19 cellular contexts compared by ENCODE assay signal in the genomic region with DNA sequence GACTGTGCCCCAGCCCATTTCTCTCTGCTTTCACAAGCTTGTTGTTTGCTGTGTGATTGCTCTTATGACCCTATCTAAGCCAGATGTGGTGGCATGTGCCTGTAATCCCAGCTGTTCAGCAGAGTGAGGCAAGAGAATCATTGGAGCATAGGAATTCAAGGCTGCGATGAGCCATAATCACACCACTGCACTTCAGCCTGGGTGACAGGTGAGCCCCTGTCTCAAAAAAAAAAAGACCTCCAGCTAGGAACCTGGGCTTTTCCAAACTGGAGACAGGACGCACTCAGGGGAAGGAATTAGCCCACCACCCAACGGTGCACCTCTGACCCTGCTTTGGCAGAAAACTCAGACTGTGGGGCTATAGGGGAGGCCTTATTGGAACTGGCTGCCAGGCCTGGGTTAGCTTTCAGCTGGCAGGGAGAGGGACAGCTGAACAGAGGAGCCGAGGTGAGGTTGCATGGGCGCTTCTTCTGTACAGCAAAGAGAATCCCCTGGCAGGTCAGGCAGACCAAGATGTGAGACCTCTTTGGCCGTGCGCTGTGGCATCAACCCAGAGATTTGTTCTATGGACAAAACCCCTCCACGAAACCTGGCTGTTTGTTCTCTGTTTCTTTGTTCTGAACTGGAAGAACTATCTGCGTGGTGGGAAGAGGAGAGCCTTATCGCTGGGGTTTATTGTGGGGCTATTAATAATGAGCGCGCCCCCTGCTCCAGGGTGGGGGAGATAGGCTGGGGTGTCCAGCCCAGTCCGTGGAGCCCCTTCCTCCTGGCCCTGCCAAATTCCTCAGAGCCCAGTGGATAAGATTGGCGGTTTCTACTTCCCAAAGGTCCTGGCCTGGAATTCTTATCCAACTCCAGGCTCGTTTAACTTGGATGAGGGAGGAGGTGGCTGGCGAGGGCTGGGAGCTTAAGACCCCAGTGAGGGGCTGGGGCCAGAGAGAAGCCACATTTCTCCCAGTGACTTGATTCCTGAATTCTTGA. TPM values are rescaled to one million over a fixed set of nuclear protein-coding genes. Genes with fewer than 3 reads are reported as not detected.
DNase-seq lines count a peak whose midpoint lies in the region; ATAC-seq and TF ChIP-seq lines count a peak whose summit lies in the region.
"Had no signal": no experiment of that assay in that cellular context is flagged by ENCODE, and none has a peak within 500 bp of the region (broad histone marks: within the 10 kb centered on the region; RNA-seq: fewer than 3 reads in every experiment).

No MANE protein-coding gene starts in this region.

- H3K9me3 ChIP-seq in SJSA1 (replicated peaks), result no peaks in the 10 kb centered on the region
- H3K9me3 ChIP-seq in trophoblast cell (ENCODE audit: insufficient read depth, low read depth, low read length), result peaks cover 2% of the 10 kb centered on the region
- H3K9me3 ChIP-seq: esophagus muscularis mucosa, transverse colon had no signal

- H3K36me3 ChIP-seq in SJSA1, result no peaks in the 10 kb centered on the region
- no peaks in the 10 kb centered on the region for H3K36me3 ChIP-seq in trophoblast cell (ENCODE audit: control insufficient read depth in 1 of 2, insufficient read depth in 2 of 2, low read length in 2 of 2)
- H3K36me3 ChIP-seq: esophagus muscularis mucosa, transverse colon had no signal

- peak overlapping the region; percentile 81 for H3K18ac ChIP-seq in trophoblast cell (ENCODE audit: low read length)

- peak overlapping the region; percentile 2 for H3K4ac ChIP-seq in trophoblast cell (ENCODE audit: low read depth, low read length)

- peaks cover 98% of the 10 kb centered on the region for H3K4me1 ChIP-seq in SJSA1 (replicated peaks)
- H3K4me1 ChIP-seq in trophoblast cell (ENCODE audit: control insufficient read depth in 1 of 2, insufficient read depth in 2 of 2, low read length in 2 of 2), result peaks cover 41 to 45% of the 10 kb centered on the region in 2 experiments
- H3K4me1 ChIP-seq: parathyroid adenoma had no signal

- no peaks in the 10 kb centered on the region for H3K36me3 Mint-ChIP-seq in nephron progenitor cell (ENCODE audit: low read depth)
- H3K36me3 Mint-ChIP-seq: activated naive CD8-positive, alpha-beta T cell had no signal

- peaks cover 58% of the 10 kb centered on the region for H3K79me1 ChIP-seq in trophoblast cell (ENCODE audit: low read length)

- H4K91ac ChIP-seq in trophoblast cell (ENCODE audit: low read depth, low read length), result peak overlapping the region; percentile 97

- H3K4me3 ChIP-seq in AG10803 (ENCODE audit: low read length) (no peak overlapping the region), SJSA1 (no peak overlapping the region), foreskin fibroblast (ENCODE audit: low read depth in 1 of 2, low read length in 2 of 2) (no peak overlapping the region), trophoblast cell (ENCODE audit: low read depth, low read length) (no peak overlapping the region)
- H3K4me3 ChIP-seq: esophagus muscularis mucosa, transverse colon had no signal

- peak overlapping the region; percentile 71 for H3K14ac ChIP-seq in trophoblast cell (ENCODE audit: low read length)

- H3K27ac ChIP-seq in SJSA1 (peak overlapping the region; percentile 85), trophoblast cell (ENCODE audit: low read depth, low read length) (peak overlapping the region; percentile 70)
- H3K27ac ChIP-seq: esophagus muscularis mucosa, parathyroid adenoma, transverse colon had no signal

- no peak overlapping the region for H3K23ac ChIP-seq in trophoblast cell (ENCODE audit: low read length)

- H3K27me3 Mint-ChIP-seq in nephron progenitor cell (ENCODE audit: low read depth, poor library complexity), result peaks cover 16% of the 10 kb centered on the region
- H3K27me3 Mint-ChIP-seq: activated naive CD8-positive, alpha-beta T cell; CD4-positive, alpha-beta T cell had no signal

- H3K4me3 Mint-ChIP-seq in nephron progenitor cell, result no peak overlapping the region
- H3K4me3 Mint-ChIP-seq: activated CD4-positive, alpha-beta memory T cell treated with anti-CD3 and anti-CD28 coated beads, Interleukin-2, amount 10 ng/mL, durations not matched to agents 7 days and 5 days; activated naive CD8-positive, alpha-beta T cell; activated T-cell treated with anti-CD3 and anti-CD28 coated beads, Interleukin-2, amount 50 U/mL, for 72 hours; CD4-positive, alpha-beta T cell had no signal

- H3K27me3 ChIP-seq in SJSA1 (replicated peaks) (no peaks in the 10 kb centered on the region), trophoblast cell (ENCODE audit: insufficient read depth, low read length) (no peaks in the 10 kb centered on the region)
- H3K27me3 ChIP-seq: esophagus muscularis mucosa, transverse colon had no signal

- no CpG with 5 or more reads among the region's 16 CpGs for WGBS in trophoblast cell (ENCODE audit: extremely low coverage, insufficient coverage, insufficient read length)

- no peak overlapping the region for H2AFZ ChIP-seq in trophoblast cell (ENCODE audit: insufficient read depth, low read length, poor library complexity)
- H2AFZ ChIP-seq: parathyroid adenoma had no signal

- H2BK5ac ChIP-seq in trophoblast cell (ENCODE audit: low read depth, low read length, poor library complexity), result peak overlapping the region; percentile 77

- peaks cover 10% of the 10 kb centered on the region for H3K79me2 ChIP-seq in trophoblast cell (ENCODE audit: control insufficient read depth, insufficient read depth, low read length, poor library complexity)
- H3K79me2 ChIP-seq: parathyroid adenoma had no signal

- no peak for ATAC-seq in HG03097 (IDR thresholded peaks at IDR 0.05; ENCODE audit: low FRiP score, unreplicated experiment)
- no peak for ATAC-seq in HG02623 (IDR thresholded peaks at IDR 0.05; ENCODE audit: unreplicated experiment)
- ATAC-seq: activated T-cell treated with anti-CD3 and anti-CD28 coated beads, Interleukin-2, amount 50 U/mL, for 72 hours had no signal

- peak overlapping the region; percentile 87 for H2AK5ac ChIP-seq in trophoblast cell (ENCODE audit: low read length)

- H2BK120ac ChIP-seq in trophoblast cell (ENCODE audit: insufficient read depth, low read length, poor library complexity), result peak overlapping the region; percentile 88

- peak overlapping the region; percentile 84 for H2BK12ac ChIP-seq in trophoblast cell (ENCODE audit: low read length)

- no peak overlapping the region for H4K12ac ChIP-seq in trophoblast cell (ENCODE audit: low read depth, low read length)

- H3K9ac ChIP-seq in trophoblast cell (ENCODE audit: low read length), result no peak overlapping the region
- H3K9ac ChIP-seq: parathyroid adenoma had no signal

- no peaks in the 10 kb centered on the region for H3K9me3 Mint-ChIP-seq in nephron progenitor cell
- H3K9me3 Mint-ChIP-seq: activated CD4-positive, alpha-beta memory T cell treated with anti-CD3 and anti-CD28 coated beads, Interleukin-2, amount 10 ng/mL, durations not matched to agents 7 days and 5 days; activated T-cell treated with anti-CD3 and anti-CD28 coated beads, Interleukin-2, amount 50 U/mL, for 72 hours; CD4-positive, alpha-beta T cell had no signal

- H4K8ac ChIP-seq in trophoblast cell (ENCODE audit: low read depth, low read length), result peak overlapping the region; percentile 58

- H3K27ac Mint-ChIP-seq in nephron progenitor cell, result no peak overlapping the region
- H3K27ac Mint-ChIP-seq: activated CD4-positive, alpha-beta memory T cell treated with anti-CD3 and anti-CD28 coated beads, Interleukin-2, amount 10 ng/mL, durations not matched to agents 7 days and 5 days; activated naive CD8-positive, alpha-beta T cell; activated T-cell treated with anti-CD3 and anti-CD28 coated beads, Interleukin-2, amount 50 U/mL, for 72 hours; CD4-positive, alpha-beta T cell had no signal

- peaks cover 72% of the 10 kb centered on the region for H3K4me1 Mint-ChIP-seq in nephron progenitor cell

- no peak overlapping the region for H3K4me2 ChIP-seq in trophoblast cell (ENCODE audit: low read length)

- DNase-seq in AG10803 (ENCODE audit: low read depth) (peak; percentile 35), SJSA1 (ENCODE audit: low read depth in 1 of 2, low spot score in 2 of 2) (no peak), foreskin fibroblast (peak; percentile 51 to 77), trophoblast cell (no peak), COLO829 (ENCODE audit: low spot score) (no peak), nephron progenitor cell (no peak)
- DNase-seq: activated CD4-positive, alpha-beta memory T cell treated with anti-CD3 and anti-CD28 coated beads, Interleukin-2, amount 10 ng/mL, durations not matched to agents 7 days and 5 days; activated T-cell treated with anti-CD3 and anti-CD28 coated beads, Interleukin-2, amount 50 U/mL, for 72 hours; CD4-positive, alpha-beta T cell; DMS79; H7; hippocampal formation; NCI-H1436 treated with DMSO at 0.1 percent for 48 hours; transverse colon had no signal

- TF ChIP-seq CTCF in AG10803 (conservative IDR thresholded peaks at IDR 0.05; ENCODE audit: low read length), result no peak
- TF ChIP-seq CTCF in foreskin fibroblast (IDR thresholded peaks at IDR 0.05; ENCODE audit: low read depth, low read length), result no peak
- TF ChIP-seq CTCF in nephron progenitor cell (IDR thresholded peaks at IDR 0.05), result no peak

RNA-seq across cellular contexts. Expression of a gene that starts 38.8 kb away (rescaled TPM):
- 52.2 and 64.5 TPM in 2 replicates for total RNA-seq in SJSA1 (2014; rRNA removed; shearing (Covaris generic))
- polyA plus RNA-seq in trophoblast cell (2013), result 108 and 116 TPM in 2 replicates

Comparison
In these comparisons a context has a peak if more than half of its experiments do, and no peak if none do; other contexts are left out.
1. DNase-seq: peak in AG10803 (single experiment) and foreskin fibroblast (2 of 2); none in SJSA1 (0 of 2), trophoblast cell (0 of 2), COLO829 (single experiment) and nephron progenitor cell (single experiment).